ENCODE assay signal across 22 cellular contexts in the genomic region with DNA sequence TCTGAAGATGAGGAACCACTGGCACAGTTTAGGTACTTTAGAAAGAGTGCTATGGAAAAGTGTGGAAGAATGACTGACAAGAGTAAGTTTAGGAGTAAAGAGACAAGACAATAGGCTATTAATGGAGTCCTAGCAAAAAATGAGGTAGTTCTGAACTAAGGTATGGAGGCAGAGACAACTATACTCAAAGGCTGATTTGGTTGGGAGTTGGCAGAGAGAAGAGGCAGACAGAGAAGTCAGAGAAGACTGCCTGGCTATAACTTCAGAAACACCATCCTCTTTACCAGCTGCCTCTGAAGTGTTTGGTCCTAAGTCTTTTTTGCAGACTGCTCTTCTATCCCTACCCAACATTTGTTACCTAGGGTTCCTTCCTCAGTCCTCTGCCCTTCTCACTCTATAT. TPM values are rescaled to one million over a fixed set of nuclear protein-coding genes. Genes with fewer than 3 reads are reported as not detected.
DNase-seq lines count a peak whose midpoint lies in the region; ATAC-seq and TF ChIP-seq lines count a peak whose summit lies in the region.
"Had no signal": no experiment of that assay in that cellular context is flagged by ENCODE, and none has a peak within 500 bp of the region (broad histone marks: within the 10 kb centered on the region; RNA-seq: fewer than 3 reads in every experiment).

No MANE protein-coding gene starts in this region.

- H3K27ac Mint-ChIP-seq in WTC11: peak overlapping the region; percentile 0; the same call in 1 of the 2 replicates
- no peak overlapping the region for H3K27ac Mint-ChIP-seq in activated T-helper 17 cell treated with anti-CD3 and anti-CD28 coated beads, Interleukin-2, amount 50 U/mL, for 72 hours
- H3K27ac Mint-ChIP-seq: activated naive CD4-positive, alpha-beta T cell treated with anti-CD3 and anti-CD28 coated beads, Interleukin-2, amount 50 U/mL, for 24 hours; mesothelial cell of epicardium had no signal

- H3K4me1 Mint-ChIP-seq in WTC11: peaks cover 23% of the 10 kb centered on the region
- H3K4me1 Mint-ChIP-seq in activated T-helper 17 cell treated with anti-CD3 and anti-CD28 coated beads, Interleukin-2, amount 50 U/mL, for 72 hours: peaks cover 33% of the 10 kb centered on the region
- H3K4me1 Mint-ChIP-seq: mesothelial cell of epicardium had no signal

- no peaks in the 10 kb centered on the region for H3K27me3 Mint-ChIP-seq in WTC11 (ENCODE audit: low read depth)
- H3K27me3 Mint-ChIP-seq in activated T-helper 17 cell treated with anti-CD3 and anti-CD28 coated beads, Interleukin-2, amount 50 U/mL, for 72 hours: no peaks in the 10 kb centered on the region
- H3K27me3 Mint-ChIP-seq: activated naive CD4-positive, alpha-beta T cell treated with anti-CD3 and anti-CD28 coated beads, Interleukin-2, amount 50 U/mL, for 24 hours; central memory CD8-positive, alpha-beta T cell had no signal

- peaks cover 5% of the 10 kb centered on the region; the same call in 1 of the 2 replicates for H3K36me3 ChIP-seq in DOHH2 (ENCODE audit: control insufficient read depth, low read length)
- no peaks in the 10 kb centered on the region for H3K36me3 ChIP-seq in neutrophil

- no peak for DNase-seq in WTC11 (ENCODE audit: low spot score)
- no peak for DNase-seq in NCI-H524 treated with DMSO at 0.1 percent for 48 hours (lab: John Stamatoyannopoulos, UW)
- no peak for DNase-seq in NCI-H1092 treated with DMSO at 0.1 percent for 48 hours (lab: John Stamatoyannopoulos, UW)
- DNase-seq: activated CD4-positive, alpha-beta T cell treated with anti-CD3 and anti-CD28 coated beads for 1 hour; H9; head of caudate nucleus; NCI-H187 treated with DMSO at 0.1 percent for 48 hours; NCI-H2227 treated with DMSO at 0.1 percent for 48 hours; NCI-H82; PC-9; SHP77 treated with DMSO at 0.1 percent for 48 hours; stimulated activated CD4-positive, alpha-beta T cell treated with anti-CD3 and anti-CD28 coated beads, Interleukin-2, amount 100 ng/mL, for 24 hours had no signal

- H3K9me3 Mint-ChIP-seq in WTC11: no peaks in the 10 kb centered on the region
- no peaks in the 10 kb centered on the region for H3K9me3 Mint-ChIP-seq in activated T-helper 17 cell treated with anti-CD3 and anti-CD28 coated beads, Interleukin-2, amount 50 U/mL, for 72 hours
- H3K9me3 Mint-ChIP-seq: activated naive CD4-positive, alpha-beta T cell treated with anti-CD3 and anti-CD28 coated beads, Interleukin-2, amount 50 U/mL, for 24 hours; central memory CD8-positive, alpha-beta T cell; H9; mesothelial cell of epicardium; stimulated activated effector memory CD8-positive, alpha-beta T cell treated with anti-CD3 and anti-CD28 coated beads, Interleukin-12 subunit alpha, Interleukin-12 subunit beta, amount 100 ng/mL, for 72 hours had no signal

- H3K4me3 Mint-ChIP-seq in WTC11: no peak overlapping the region
- H3K4me3 Mint-ChIP-seq in activated T-helper 17 cell treated with anti-CD3 and anti-CD28 coated beads, Interleukin-2, amount 50 U/mL, for 72 hours: no peak overlapping the region
- H3K4me3 Mint-ChIP-seq: activated naive CD4-positive, alpha-beta T cell treated with anti-CD3 and anti-CD28 coated beads, Interleukin-2, amount 50 U/mL, for 24 hours; central memory CD8-positive, alpha-beta T cell; H9; mesothelial cell of epicardium; stimulated activated effector memory CD8-positive, alpha-beta T cell treated with anti-CD3 and anti-CD28 coated beads, Interleukin-12 subunit alpha, Interleukin-12 subunit beta, amount 100 ng/mL, for 72 hours had no signal

- H3K27ac ChIP-seq in DOHH2 (ENCODE audit: low read depth, low read length): no peak overlapping the region
- peak overlapping the region; percentile 60 for H3K27ac ChIP-seq in neutrophil
- H3K27ac ChIP-seq: epithelial cell of prostate, PC-9 had no signal

- H3K4me3 ChIP-seq in DOHH2 (ENCODE audit: low read length): no peak overlapping the region
- no peak overlapping the region for H3K4me3 ChIP-seq in neutrophil (ENCODE audit: low read depth in 1 of 2, low read length in 1 of 2)
- H3K4me3 ChIP-seq: PC-9 had no signal

- H3K9me3 ChIP-seq in DOHH2 (ENCODE audit: control insufficient read depth, insufficient read depth, low read length) (no peaks in the 10 kb centered on the region), neutrophil (no peaks in the 10 kb centered on the region)

- CTCF ChIA-PET in WTC11 (lab: Charles Lee): no interaction called here

- H3F3A ChIP-seq in DOHH2 (ENCODE audit: control insufficient read depth, insufficient read depth): peaks cover 6% of the 10 kb centered on the region

- peaks cover 95% of the 10 kb centered on the region for H3K79me2 ChIP-seq in DOHH2 (ENCODE audit: control insufficient read depth, low read length)

- TF ChIP-seq CTCF in DOHH2 (IDR thresholded peaks at IDR 0.05; ENCODE audit: low read depth, low read length, poor library complexity, severe bottlenecking) (no peak), WTC11 (IDR thresholded peaks at IDR 0.05) (no peak), neutrophil (IDR thresholded peaks at IDR 0.05) (no peak)

- no peaks in the 10 kb centered on the region for H3K27me3 ChIP-seq in DOHH2 (ENCODE audit: control insufficient read depth, low read length)
- H3K27me3 ChIP-seq in neutrophil: no peaks in the 10 kb centered on the region

- H3K4me1 ChIP-seq in DOHH2 (ENCODE audit: control insufficient read depth, low read length): peaks cover 20% of the 10 kb centered on the region
- peaks cover 29 to 45% of the 10 kb centered on the region in 2 experiments for H3K4me1 ChIP-seq in neutrophil (ENCODE audit: control insufficient read depth in 1 of 2, insufficient read depth in 1 of 2, low read depth in 1 of 2, low read length in 1 of 2)

- peak overlapping the region; percentile 43 for H3K4me2 ChIP-seq in DOHH2 (ENCODE audit: low read length)
- H3K4me2 ChIP-seq: PC-9 had no signal

- no peaks in the 10 kb centered on the region for H3K9me2 ChIP-seq in DOHH2 (replicated peaks; ENCODE audit: control insufficient read depth, low read length)

- H3K36me3 Mint-ChIP-seq in WTC11: no peaks in the 10 kb centered on the region
- H3K36me3 Mint-ChIP-seq in activated T-helper 17 cell treated with anti-CD3 and anti-CD28 coated beads, Interleukin-2, amount 50 U/mL, for 72 hours (ENCODE audit: low read depth): peaks cover 6% of the 10 kb centered on the region
- H3K36me3 Mint-ChIP-seq: stimulated activated effector memory CD8-positive, alpha-beta T cell treated with anti-CD3 and anti-CD28 coated beads, Interleukin-12 subunit alpha, Interleukin-12 subunit beta, amount 100 ng/mL, for 72 hours had no signal

- POLR2A ChIA-PET in WTC11 (lab: Charles Lee): no interaction called here

- ATAC-seq in GM21529 (IDR thresholded peaks at IDR 0.05; ENCODE audit: unreplicated experiment) (peak; percentile 33), WTC11 (no peak)
- no peak for ATAC-seq in activated T-helper 17 cell treated with anti-CD3 and anti-CD28 coated beads, Interleukin-2, amount 50 U/mL, for 72 hours (replicated peaks)
- ATAC-seq: left lobe of liver; stimulated activated effector memory CD8-positive, alpha-beta T cell treated with anti-CD3 and anti-CD28 coated beads, Interleukin-12 subunit alpha, Interleukin-12 subunit beta, amount 100 ng/mL, for 72 hours had no signal

- peaks cover 39% of the 10 kb centered on the region for H4K20me1 ChIP-seq in DOHH2 (ENCODE audit: control insufficient read depth, insufficient read depth, low read depth, low read length)

TF ChIP-seq in WTC11, 78 proteins besides CTCF, POLR2A, EP300 and RAD21 (continues in another document):
- TF ChIP-seq, protein P1, sequence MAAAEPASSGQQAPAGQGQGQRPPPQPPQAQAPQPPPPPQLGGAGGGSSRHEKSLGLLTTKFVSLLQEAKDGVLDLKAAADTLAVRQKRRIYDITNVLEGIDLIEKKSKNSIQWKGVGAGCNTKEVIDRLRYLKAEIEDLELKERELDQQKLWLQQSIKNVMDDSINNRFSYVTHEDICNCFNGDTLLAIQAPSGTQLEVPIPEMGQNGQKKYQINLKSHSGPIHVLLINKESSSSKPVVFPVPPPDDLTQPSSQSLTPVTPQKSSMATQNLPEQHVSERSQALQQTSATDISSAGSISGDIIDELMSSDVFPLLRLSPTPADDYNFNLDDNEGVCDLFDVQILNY (CRISPR knock-in tag; IDR thresholded peaks at IDR 0.05): no peak
- TF ChIP-seq CREB1 (CRISPR knock-in tag; IDR thresholded peaks at IDR 0.05) (no peak), FOXP1 (CRISPR knock-in tag; IDR thresholded peaks at IDR 0.05; ENCODE audit: borderline replicate concordance) (no peak), ZNF416 (CRISPR knock-in tag; IDR thresholded peaks at IDR 0.05) (no peak)
- TF ChIP-seq, protein P2, sequence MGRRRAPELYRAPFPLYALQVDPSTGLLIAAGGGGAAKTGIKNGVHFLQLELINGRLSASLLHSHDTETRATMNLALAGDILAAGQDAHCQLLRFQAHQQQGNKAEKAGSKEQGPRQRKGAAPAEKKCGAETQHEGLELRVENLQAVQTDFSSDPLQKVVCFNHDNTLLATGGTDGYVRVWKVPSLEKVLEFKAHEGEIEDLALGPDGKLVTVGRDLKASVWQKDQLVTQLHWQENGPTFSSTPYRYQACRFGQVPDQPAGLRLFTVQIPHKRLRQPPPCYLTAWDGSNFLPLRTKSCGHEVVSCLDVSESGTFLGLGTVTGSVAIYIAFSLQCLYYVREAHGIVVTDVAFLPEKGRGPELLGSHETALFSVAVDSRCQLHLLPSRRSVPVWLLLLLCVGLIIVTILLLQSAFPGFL (CRISPR knock-in tag; IDR thresholded peaks at IDR 0.05; ENCODE audit: borderline replicate concordance): no peak

RNA-seq across cellular contexts. Expression of a gene that starts 19.2 kb away (rescaled TPM):
- total RNA-seq in WTC11 (2021): 38.9 to 43.6 TPM (median 42.8 TPM) in 3 replicates
- total RNA-seq in activated T-helper 17 cell treated with anti-CD3 and anti-CD28 coated beads, Interleukin-2, amount 50 U/mL, for 72 hours: 10 to 100 TPM; 21.3 to 35.9 TPM

RNA-seq across cellular contexts. Expression of a gene that starts 48.8 kb away (rescaled TPM):
- 36.0 to 42.3 TPM (median 39.3 TPM) in 3 replicates for total RNA-seq in WTC11 (2021)
- total RNA-seq in activated T-helper 17 cell treated with anti-CD3 and anti-CD28 coated beads, Interleukin-2, amount 50 U/mL, for 72 hours: 100 to 1,000 TPM; 101 to 124 TPM
